Comparison of ENCODE assay signal across 8 cellular contexts in the genomic region with DNA sequence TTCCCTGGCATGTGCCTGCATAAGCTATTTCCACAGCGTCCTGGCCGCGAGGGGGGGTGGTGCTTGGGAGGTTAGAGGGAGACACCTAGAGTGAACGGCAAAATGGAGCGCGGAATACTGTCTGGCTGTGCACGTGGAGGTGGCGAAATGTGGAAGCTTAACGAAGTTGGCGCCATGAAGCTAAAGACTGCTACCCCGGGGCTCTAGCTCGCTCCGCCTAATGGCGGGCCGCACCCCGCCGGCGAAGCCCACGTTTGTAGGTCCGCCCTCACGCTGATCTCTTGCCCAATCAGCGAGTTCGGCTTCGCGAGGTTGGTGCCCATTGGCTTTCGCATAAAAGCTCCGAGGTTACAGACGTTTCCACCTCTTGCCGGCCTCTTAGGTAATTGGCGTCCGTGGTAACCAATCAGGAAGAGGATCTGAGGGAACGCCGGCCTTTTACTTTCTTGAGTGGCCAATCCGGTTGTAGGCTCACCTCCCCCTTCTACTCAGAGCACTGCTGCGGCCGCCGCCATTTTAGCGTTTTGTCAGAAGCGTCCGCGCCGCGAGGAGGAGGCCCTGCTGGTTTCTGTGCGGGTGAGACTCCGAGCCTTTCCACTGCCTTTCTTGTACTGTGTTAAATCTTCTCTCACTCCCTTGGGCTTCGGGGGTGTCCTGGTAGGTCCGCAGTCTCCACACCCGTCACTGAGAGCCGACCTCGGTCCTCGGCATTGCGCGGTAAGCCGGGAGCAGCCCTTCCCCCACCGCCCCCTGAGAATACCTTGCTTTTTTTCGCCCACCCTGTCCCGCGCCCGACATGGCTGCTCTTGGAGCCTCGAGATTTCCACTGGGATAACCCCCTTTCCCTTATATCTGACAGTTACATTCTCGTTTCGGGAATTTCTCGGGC. TPM values are rescaled to one million over a fixed set of nuclear protein-coding genes. Genes with fewer than 3 reads are reported as not detected.
DNase-seq lines count a peak whose midpoint lies in the region; ATAC-seq and TF ChIP-seq lines count a peak whose summit lies in the region.

A gene with protein sequence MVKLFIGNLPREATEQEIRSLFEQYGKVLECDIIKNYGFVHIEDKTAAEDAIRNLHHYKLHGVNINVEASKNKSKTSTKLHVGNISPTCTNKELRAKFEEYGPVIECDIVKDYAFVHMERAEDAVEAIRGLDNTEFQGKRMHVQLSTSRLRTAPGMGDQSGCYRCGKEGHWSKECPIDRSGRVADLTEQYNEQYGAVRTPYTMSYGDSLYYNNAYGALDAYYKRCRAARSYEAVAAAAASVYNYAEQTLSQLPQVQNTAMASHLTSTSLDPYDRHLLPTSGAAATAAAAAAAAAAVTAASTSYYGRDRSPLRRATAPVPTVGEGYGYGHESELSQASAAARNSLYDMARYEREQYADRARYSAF (plus strand): TSS at position 527 of the 889 bp plus-strand sequence. CDS start 1,009 bp downstream, outside the sequence.

- intact Hi-C loops in ascending aorta (cut with DNase I) (loop anchor here (1.0 kb wide), 3 partner anchors 22 to 45 kb away; a partner anchor contains a TSS), right cardiac atrium (cut with DNase I) (no loop called here), uterus (cut with DNase I; ENCODE audit: low total_unique reads) (no loop called here)

- H3K4me3 Mint-ChIP-seq in T-helper 2 cell treated with Interferon-gamma antibody and Interleukin-4, amounts not matched to agents 5 μg/mL and 100 μg/mL, for 36 hours, result peak within 1 kb of the TSS; percentile 94

- H3K27ac ChIP-seq in ascending aorta (peak within 1 kb of the TSS; percentile 86 to 88), right cardiac atrium (ENCODE audit: low read length) (peak within 1 kb of the TSS; percentile 88), uterus (peak within 1 kb of the TSS; percentile 85 to 93)

- no peaks in the 10 kb centered on the region for H3K27me3 Mint-ChIP-seq in T-helper 2 cell treated with Interferon-gamma antibody and Interleukin-4, amounts not matched to agents 5 μg/mL and 100 μg/mL, for 36 hours (ENCODE audit: low read depth)

- peak within 1 kb of the TSS; percentile 94 for H3K27ac Mint-ChIP-seq in T-helper 2 cell treated with Interferon-gamma antibody and Interleukin-4, amounts not matched to agents 5 μg/mL and 100 μg/mL, for 36 hours

- no peak for TF ChIP-seq CTCF in ascending aorta (IDR thresholded peaks at IDR 0.05)
- TF ChIP-seq CTCF in uterus (IDR thresholded peaks at IDR 0.05), result peak in 1 of 4 experiments; percentile 1

- H3K9me3 ChIP-seq in ascending aorta (no peaks in the 10 kb centered on the region), right cardiac atrium (ENCODE audit: control insufficient read depth, low read length) (no peaks in the 10 kb centered on the region), uterus (no peaks in the 10 kb centered on the region)

- peaks cover 67% of the 10 kb centered on the region for H3K36me3 Mint-ChIP-seq in T-helper 2 cell treated with Interferon-gamma antibody and Interleukin-4, amounts not matched to agents 5 μg/mL and 100 μg/mL, for 36 hours (ENCODE audit: low read depth)

- DNase-seq in NCI-H1930 (lab: John Stamatoyannopoulos, UW), result peak; percentile 99
- peak; percentile 97 for DNase-seq in T-helper 2 cell treated with Interferon-gamma antibody and Interleukin-4, amounts not matched to agents 5 μg/mL and 100 μg/mL, for 36 hours (ENCODE audit: low spot score)
- DNase-seq in ascending aorta (ENCODE audit: low spot score in 2 of 2), result peak; percentile 96 to 99
- DNase-seq in right cardiac atrium, result peak; percentile 97 to 98 (median 98)
- peak; percentile 100 for DNase-seq in pulmonary artery endothelial cell (ENCODE audit: low read depth, low spot score)
- peak; percentile 97 to 99 for DNase-seq in uterus

- peak; percentile 95 for ATAC-seq in GM18502 (IDR thresholded peaks at IDR 0.05; ENCODE audit: poor library complexity, unreplicated experiment)
- ATAC-seq in HG02970 (IDR thresholded peaks at IDR 0.05; ENCODE audit: low FRiP score, unreplicated experiment), result peak; percentile 96
- peak; percentile 98 to 99 for ATAC-seq in right cardiac atrium

- H3K36me3 ChIP-seq in ascending aorta (peaks cover 27 to 34% of the 10 kb centered on the region in 2 donors), uterus (no peaks in the 10 kb centered on the region)

- H3K4me1 ChIP-seq in ascending aorta, result peaks cover 28 to 36% of the 10 kb centered on the region in 2 donors
- peaks cover 12% of the 10 kb centered on the region for H3K4me1 ChIP-seq in right cardiac atrium (ENCODE audit: control insufficient read depth, insufficient read depth, low read length)
- H3K4me1 ChIP-seq in uterus, result peaks cover 27 to 42% of the 10 kb centered on the region in 2 donors

- H3K9me3 Mint-ChIP-seq in T-helper 2 cell treated with Interferon-gamma antibody and Interleukin-4, amounts not matched to agents 5 μg/mL and 100 μg/mL, for 36 hours, result no peaks in the 10 kb centered on the region

- H3K4me1 Mint-ChIP-seq in T-helper 2 cell treated with Interferon-gamma antibody and Interleukin-4, amounts not matched to agents 5 μg/mL and 100 μg/mL, for 36 hours (ENCODE audit: low read depth), result peaks cover 54% of the 10 kb centered on the region

- H3K27me3 ChIP-seq in ascending aorta (no peaks in the 10 kb centered on the region), right cardiac atrium (ENCODE audit: control insufficient read depth, insufficient read depth) (no peaks in the 10 kb centered on the region), uterus (no peaks in the 10 kb centered on the region)

- H3K4me3 ChIP-seq in ascending aorta (peak within 1 kb of the TSS; percentile 72 to 96), right cardiac atrium (ENCODE audit: low read length) (peak within 1 kb of the TSS; percentile 80), uterus (peak within 1 kb of the TSS; percentile 81)

- TF ChIP-seq POLR2A in uterus (IDR thresholded peaks at IDR 0.05), result peak; percentile 90 to 94

- under 1% methylated on average over 63 of the region's 63 CpGs for WGBS in right cardiac atrium

RNA-seq across cellular contexts. Expression of the gene that starts here (rescaled TPM):
- total RNA-seq in ascending aorta (79.5 TPM), right cardiac atrium (10 to 100 TPM; 66.9 to 77.9 (median 68.3) TPM), pulmonary artery endothelial cell (124 and 181 TPM in 2 replicates), uterus (100 to 1,000 TPM in 2 of 4 donors, 10 to 100 TPM in 2; 32.4 to 146 (median 94.8) TPM)
- polyA plus RNA-seq in right cardiac atrium, result 63.3 TPM

Comparison
In these comparisons a context has a peak if more than half of its experiments do, and no peak if none do; other contexts are left out.
1. Peak in every context shown above with its lines: DNase-seq, ATAC-seq, H3K4me3 ChIP-seq and H3K27ac ChIP-seq.